In the genomic region with DNA sequence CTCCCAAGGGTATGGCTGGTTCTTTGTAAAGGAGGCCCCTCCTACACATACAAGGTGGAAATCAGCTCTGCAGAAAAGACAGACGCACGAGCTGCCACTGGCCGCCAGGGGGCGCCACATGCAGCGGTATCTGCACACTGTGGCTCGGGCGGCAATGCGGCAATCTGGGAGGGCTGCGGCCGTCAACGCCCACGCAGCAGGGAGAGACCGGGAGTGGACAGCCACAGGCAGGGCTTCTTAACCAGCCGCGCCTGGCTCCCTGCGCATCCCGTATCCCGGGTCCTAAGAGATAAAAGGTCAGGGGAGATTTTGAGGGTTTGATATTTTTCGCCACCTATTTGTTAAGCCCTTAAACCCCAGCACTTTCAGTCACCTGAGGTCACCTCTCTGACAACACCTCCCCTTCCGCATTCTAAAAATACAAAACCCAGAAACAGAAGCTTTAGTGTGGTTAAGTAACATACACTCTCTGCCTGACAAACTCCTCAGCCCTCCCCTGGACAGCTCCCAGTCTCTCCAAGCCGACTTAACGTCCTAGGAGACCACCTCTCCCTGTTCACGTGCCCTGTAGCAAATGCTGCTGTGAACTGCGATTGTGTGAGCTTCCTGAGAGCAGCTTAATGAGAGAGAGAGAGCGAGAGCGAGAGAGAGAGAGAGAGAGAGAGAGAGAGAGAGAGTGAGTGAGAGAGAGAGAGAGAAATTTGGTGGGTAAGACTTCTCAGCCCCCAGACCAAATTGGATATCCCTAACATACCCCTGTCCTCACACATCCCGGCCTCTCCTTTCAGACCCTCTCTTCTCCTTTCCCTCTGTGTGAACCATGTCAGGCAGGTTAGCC, we compare ENCODE assay signal across 8 cellular contexts. TPM values are rescaled to one million over a fixed set of nuclear protein-coding genes. Genes with fewer than 3 reads are reported as not detected.
DNase-seq lines count a peak whose midpoint lies in the region; ATAC-seq and TF ChIP-seq lines count a peak whose summit lies in the region.

No MANE protein-coding gene starts in this region.

- H3K9ac ChIP-seq in mammary epithelial cell (ENCODE audit: insufficient read depth, low read length), result no peak overlapping the region

- H3K9me3 ChIP-seq in mammary epithelial cell (replicated peaks; ENCODE audit: insufficient read depth, low read length), result no peaks in the 10 kb centered on the region

- peak; percentile 70 for ATAC-seq in GM18861 (IDR thresholded peaks at IDR 0.05; ENCODE audit: unreplicated experiment)
- ATAC-seq in HG03095 (IDR thresholded peaks at IDR 0.05; ENCODE audit: unreplicated experiment), result peak; percentile 81

- WGBS in mammary epithelial cell (ENCODE audit: low coverage, missing lambda C conversion rate), result 13% methylated on average over 19 of the region's 27 CpGs

- in situ Hi-C loops in mammary epithelial cell (cut with MboI; ENCODE audit: low sequenced_read_pairs in 2 of 2), result loop anchor here in 1 of 2 donors (5.0 kb wide), 1 partner anchor 163 kb away; no protein-coding TSS in a partner anchor

- intact Hi-C loops in mammary epithelial cell (cut with micrococcal nuclease), result loop anchor here (1.0 to 5.0 kb wide), 5 partner anchors 147 to 412 kb away; no protein-coding TSS in a partner anchor

- H3K36me3 ChIP-seq in mammary epithelial cell (ENCODE audit: insufficient read depth, low read length), result no peaks in the 10 kb centered on the region

- peak; percentile 77; the same call in 1 of the 2 replicates for TF ChIP-seq CTCF in WI38 (IDR thresholded peaks at IDR 0.05; ENCODE audit: low read depth, low read length)
- TF ChIP-seq CTCF in mammary epithelial cell (conservative IDR thresholded peaks at IDR 0.05 in 1 of 2, IDR thresholded peaks at IDR 0.05 in 1 of 2; ENCODE audit: extremely low read depth in 1 of 2, insufficient read depth in 1 of 2, low read depth in 1 of 2, low read length in 2 of 2), result peak; percentile 89 to 95

- H3K4me3 ChIP-seq in WI38 (ENCODE audit: low read depth, low read length) (no peak overlapping the region), mammary epithelial cell (replicated peaks in 1 of 3; ENCODE audit: insufficient read depth in 1 of 3, low read depth in 2 of 3, low read length in 3 of 3) (no peak overlapping the region)

- H3K27ac ChIP-seq in mammary epithelial cell (ENCODE audit: insufficient read depth, low read depth, low read length), result no peak overlapping the region

- H2AFZ ChIP-seq in mammary epithelial cell (ENCODE audit: low read depth, low read length), result peak overlapping the region; percentile 57

- BruUV-seq in mammary epithelial cell (replicated peaks; lab: Mats Ljungman, UMichigan), result no TSS peak

- no peaks in the 10 kb centered on the region for H3K27me3 ChIP-seq in mammary epithelial cell (ENCODE audit: insufficient read depth, low read length)

- dilution Hi-C loops in mammary epithelial cell (cut with HindIII; ENCODE audit: low sequenced_read_pairs), result loop anchor here (5.0 kb wide), 1 partner anchor 153 kb away; no protein-coding TSS in a partner anchor

- peak; percentile 84 for DNase-seq in AG08395 (ENCODE audit: low spot score)
- peak; percentile 67 for DNase-seq in NCI-H2171 (lab: John Stamatoyannopoulos, UW)
- DNase-seq in mammary epithelial cell, result peak; percentile 71
- DNase-seq in iPS-NIHi7 (ENCODE audit: extremely low spot score), result peak; percentile 94
- DNase-seq in stimulated activated CD4-positive, alpha-beta T cell treated with anti-CD3 and anti-CD28 coated beads, Interleukin-15, amount 100 ng/mL, for 48 hours (ENCODE audit: low read depth in 2 of 2), result peak; percentile 77 to 84

- H3K79me2 ChIP-seq in mammary epithelial cell (ENCODE audit: insufficient read depth, low read length), result no peaks in the 10 kb centered on the region

- peaks cover 4% of the 10 kb centered on the region for H3K4me1 ChIP-seq in mammary epithelial cell (ENCODE audit: insufficient read depth, low read length)

- no peaks in the 10 kb centered on the region for H4K20me1 ChIP-seq in mammary epithelial cell (ENCODE audit: insufficient read depth, low read length)

- peak overlapping the region; percentile 55 for H3K4me2 ChIP-seq in mammary epithelial cell (ENCODE audit: insufficient read depth, low read depth, low read length)

- CTCF ChIA-PET in mammary epithelial cell (lab: Charles Lee; ENCODE audit: low non-redundant PET), result interaction anchor here (0.6 to 0.8 kb wide), 5 partner anchors 137 to 411 kb away, joined by 3 to 4 read pairs (median 3); no protein-coding TSS in a partner anchor

RNA-seq across cellular contexts. Expression of a gene that starts 13.5 kb away (rescaled TPM):
- total RNA-seq in mammary epithelial cell, result under 1 TPM in 1 of 2 donors, not detected in 1; 0.17 TPM
- polyA plus RNA-seq in mammary epithelial cell, result not detected
- polyA minus RNA-seq in mammary epithelial cell, result not detected

RNA-seq across cellular contexts. Expression of a gene that starts 55.1 kb away (rescaled TPM):
- not detected for total RNA-seq in mammary epithelial cell
- polyA plus RNA-seq in mammary epithelial cell, result not detected
- polyA minus RNA-seq in mammary epithelial cell, result not detected
